In the genomic region with DNA sequence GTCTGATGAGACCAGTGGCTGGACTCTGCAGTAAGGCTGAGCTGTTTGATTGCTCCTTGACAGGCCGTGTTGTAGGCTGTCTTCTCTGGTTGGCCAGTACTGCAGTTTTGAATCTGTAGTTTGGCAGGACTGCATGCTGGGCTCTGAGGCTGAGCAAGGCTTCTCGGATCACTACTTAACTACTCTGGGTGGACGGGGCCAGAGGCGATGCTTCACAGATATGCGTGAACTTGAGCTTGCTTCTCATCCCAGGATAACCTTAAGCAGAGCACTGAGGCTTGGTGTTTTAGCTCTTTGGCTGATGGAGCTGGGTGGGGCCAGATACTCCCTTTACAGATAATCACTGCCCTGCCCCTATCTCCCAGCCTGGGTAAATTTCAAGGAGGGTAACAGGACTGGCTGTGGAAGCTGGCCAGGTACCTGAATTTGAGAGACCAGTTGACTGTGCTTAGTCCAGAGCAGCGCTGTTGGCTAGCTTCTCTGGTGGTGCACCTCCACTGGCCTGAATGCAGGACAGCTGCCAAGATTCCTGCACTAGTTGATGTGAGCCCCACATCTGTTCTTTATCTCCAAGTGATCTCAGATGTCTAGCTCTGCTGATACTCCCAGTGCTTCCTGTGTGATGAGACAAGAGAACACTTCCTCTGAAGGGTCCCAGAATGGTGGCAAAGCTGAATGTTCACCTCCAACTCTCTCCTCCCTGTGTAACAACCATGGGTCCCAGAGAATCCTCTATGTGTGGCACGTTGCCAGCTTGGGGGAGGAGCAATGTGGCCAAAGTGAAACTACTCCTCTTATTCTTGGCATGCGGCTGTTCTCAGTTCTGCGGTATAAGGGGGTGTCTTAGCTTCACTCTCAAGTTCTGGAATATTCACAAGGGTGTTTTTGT, we compare ENCODE assay signal across 8 cellular contexts. TPM values are rescaled to one million over a fixed set of nuclear protein-coding genes. Genes with fewer than 3 reads are reported as not detected.
DNase-seq lines count a peak whose midpoint lies in the region; ATAC-seq and TF ChIP-seq lines count a peak whose summit lies in the region.

No MANE protein-coding gene starts in this region.

- intact Hi-C loops in A673 (cut with micrococcal nuclease; ENCODE audit: unreplicated experiment), result no loop called here
- intact Hi-C loops in cardiac septum (cut with DNase I), result loop anchor here (5.0 kb wide), 1 partner anchor 59 kb away; no protein-coding TSS in a partner anchor

- POLR2A ChIA-PET in A673 (lab: Charles Lee; ENCODE audit: low non-redundant PET), result interaction anchor here (0.6 kb wide), 1 partner anchor 313 kb away, joined by 4 read pairs; no protein-coding TSS in a partner anchor

- DNase-seq in A673 (ENCODE audit: low spot score) (peak; percentile 82), Peyer's patch (peak; percentile 51 to 82 (median 55)), cardiac septum (ENCODE audit: low spot score) (peak; percentile 84), NCI-H1092 (lab: John Stamatoyannopoulos, UW) (no peak)
- peak; percentile 54 for DNase-seq in activated naive CD4-positive, alpha-beta T cell treated with anti-CD3 and anti-CD28 coated beads, Interleukin-2, amount 50 U/mL, for 16 hours

- no TSS peak for BruUV-seq in A673 (replicated peaks; lab: Mats Ljungman, UMichigan)

- TF ChIP-seq CTCF in A673 (conservative IDR thresholded peaks at IDR 0.05; ENCODE audit: low read depth, low read length) (no peak), Peyer's patch (IDR thresholded peaks at IDR 0.05) (no peak)

- H3K27me3 ChIP-seq in A673 (replicated peaks; ENCODE audit: insufficient read depth, low read depth, low read length, poor library complexity) (no peaks in the 10 kb centered on the region), Peyer's patch (no peaks in the 10 kb centered on the region), skeletal muscle satellite cell (ENCODE audit: control insufficient read depth, insufficient read depth, low read length) (no peaks in the 10 kb centered on the region)

- peak overlapping the region; percentile 20 for H3K4me3 ChIP-seq in A673 (ENCODE audit: low read depth, low read length, poor library complexity, severe bottlenecking)
- peak overlapping the region in 2 of 4 donors; percentile 6 to 23 for H3K4me3 ChIP-seq in Peyer's patch
- H3K4me3 ChIP-seq in skeletal muscle satellite cell (ENCODE audit: low read length), result peak overlapping the region; percentile 40

- no peak for TF ChIP-seq POLR2A in Peyer's patch (IDR thresholded peaks at IDR 0.05)

- H3K36me3 ChIP-seq in A673 (ENCODE audit: insufficient read depth, low read length, poor library complexity, severe bottlenecking) (no peaks in the 10 kb centered on the region), Peyer's patch (no peaks in the 10 kb centered on the region), skeletal muscle satellite cell (ENCODE audit: insufficient read depth, low read length) (no peaks in the 10 kb centered on the region)

- peak overlapping the region; percentile 10 for H3K9ac ChIP-seq in skeletal muscle satellite cell (ENCODE audit: low read depth, low read length)

- H3K9me3 ChIP-seq in A673 (ENCODE audit: low read depth, low read length, poor library complexity, severe bottlenecking) (peaks cover 22% of the 10 kb centered on the region), Peyer's patch (no peaks in the 10 kb centered on the region), skeletal muscle satellite cell (replicated peaks; ENCODE audit: low read length) (no peaks in the 10 kb centered on the region)

- CTCF ChIA-PET in A673 (lab: Charles Lee), result interaction anchor here (1.1 to 1.9 kb wide), 2 partner anchors 12 to 252 kb away, joined by 3 to 7 read pairs; no protein-coding TSS in a partner anchor

- H3K27ac ChIP-seq in A673 (ENCODE audit: low read depth, low read length, poor library complexity, severe bottlenecking), result peak overlapping the region; percentile 75
- H3K27ac ChIP-seq in Peyer's patch, result peak overlapping the region; percentile 3 to 41 (median 23)

- H3K4me2 ChIP-seq in skeletal muscle satellite cell (ENCODE audit: low read length), result peak overlapping the region; percentile 67

- ATAC-seq in GM21786 (IDR thresholded peaks at IDR 0.05; ENCODE audit: unreplicated experiment) (peak; percentile 58), HG03159 (IDR thresholded peaks at IDR 0.05; ENCODE audit: unreplicated experiment) (no peak)

- H3K4me1 ChIP-seq in A673 (ENCODE audit: insufficient read depth, low read length, poor library complexity, severe bottlenecking) (peaks cover 14% of the 10 kb centered on the region), Peyer's patch (peaks cover 0 to 7% (median 3%) of the 10 kb centered on the region in 4 donors), skeletal muscle satellite cell (ENCODE audit: control insufficient read depth, insufficient read depth, low read length) (peaks cover 15% of the 10 kb centered on the region)

RNA-seq across cellular contexts. Expression of a gene that starts 37.9 kb away (rescaled TPM):
- total RNA-seq in A673 (2021) (35.3 and 43.2 TPM in 2 replicates), Peyer's patch (1 to 10 TPM in 1 of 4 donors, not detected in 3; 1.5 TPM), cardiac septum (5.4 TPM)
- 17.5 and 28.6 TPM in 2 replicates for total RNA-seq in skeletal muscle satellite cell (2012; rRNA removed)
